In the genomic region with DNA sequence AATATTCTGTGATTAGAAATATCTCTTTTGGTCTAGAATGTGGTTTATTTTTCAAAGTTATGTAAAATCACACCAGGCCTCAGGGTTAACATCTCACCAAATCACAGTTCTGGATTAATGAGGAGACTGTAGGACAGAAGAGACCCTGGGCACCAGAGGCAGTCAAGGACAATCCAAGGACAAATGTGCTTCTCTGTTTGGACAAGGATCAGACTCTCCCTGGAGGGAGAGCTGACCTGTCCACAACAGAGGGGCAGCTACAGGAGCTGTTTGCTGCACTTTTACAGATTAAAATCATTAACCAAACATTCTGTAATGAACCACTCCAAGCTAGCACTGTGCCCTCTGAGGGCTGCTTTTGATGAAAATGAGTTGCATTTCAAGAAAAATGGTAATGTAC, we compare ENCODE assay signal across 24 cellular contexts.
"Had no signal": no experiment of that assay in that cellular context is flagged by ENCODE, and none has a peak within 500 bp of the region (broad histone marks: within the 10 kb centered on the region; RNA-seq: fewer than 3 reads in every experiment).

No MANE protein-coding gene starts in this region.

- ATAC-seq: activated T-helper 17 cell treated with anti-CD3 and anti-CD28 coated beads, Interleukin-2, amount 50 U/mL, for 72 hours; T-helper 17 cell had no signal

- H3K27ac ChIP-seq: brain microvascular endothelial cell, KMS-11, Peyer's patch, RWPE1, SJSA1 had no signal

- H3K27me3 ChIP-seq: brain microvascular endothelial cell, Peyer's patch, SJSA1 had no signal

- H3K4me1 ChIP-seq: Peyer's patch, SJSA1 had no signal

- H3K9ac ChIP-seq: KMS-11 had no signal

- H3K4me2 ChIP-seq: KMS-11 had no signal

- H3K9me3 ChIP-seq: Peyer's patch, SJSA1 had no signal

- H3K36me3 ChIP-seq: brain microvascular endothelial cell, Peyer's patch, SJSA1 had no signal

- DNase-seq: activated CD4-positive, alpha-beta memory T cell treated with anti-CD3 and anti-CD28 coated beads, Interleukin-2, amount 10 ng/mL, durations not matched to agents 7 days and 5 days; activated CD4-positive, alpha-beta T cell treated with anti-CD3 and anti-CD28 coated beads, Interleukin-2, amount 50 U/mL, for 1 hour; activated CD4-positive, CD25-positive, alpha-beta regulatory T cell; activated gamma-delta T cell; activated naive CD4-positive, alpha-beta T cell treated with anti-CD3 and anti-CD28 coated beads for 36 hours; activated T-cell treated with anti-CD3 and anti-CD28 coated beads for 4 hours; activated T-cell treated with anti-CD3 and anti-CD28 coated beads, Interleukin-2, amount 50 U/mL, for 48 hours; brain microvascular endothelial cell; cerebellar nuclear complex; NCI-H1092 treated with DMSO at 0.1 percent for 48 hours; NCI-H1417 treated with DMSO at 0.1 percent for 48 hours; NCI-H187; NCI-H524; NCI-H82; NK-92 treated with Interleukin-12 subunit alpha and Interleukin-12 subunit beta, amount 100 ng/mL, for 24 hours; OCI-M1; Peyer's patch; SHP77; T-helper 17 cell; T-helper 9 cell had no signal

- H3K4me3 ChIP-seq: Peyer's patch, SJSA1 had no signal
